In the genomic region with DNA sequence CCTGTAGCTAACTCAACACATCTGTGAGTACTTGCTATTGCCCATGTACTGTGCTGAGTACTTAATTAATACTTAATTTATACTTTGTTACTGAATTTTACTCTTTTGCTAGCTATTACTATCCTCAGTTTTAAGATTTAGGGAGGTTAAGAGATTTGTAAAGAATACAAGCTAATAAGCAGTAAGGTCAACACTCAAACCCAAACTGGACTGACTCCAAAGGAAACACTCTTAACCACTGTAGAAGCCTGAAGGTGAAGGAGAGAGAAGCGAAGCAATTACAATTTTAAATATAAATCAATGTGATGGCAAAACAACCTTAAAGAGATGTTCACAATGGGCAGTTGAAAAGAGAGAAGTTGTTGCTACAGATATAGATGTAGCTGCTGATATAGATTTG, we compare ENCODE assay signal across 32 cellular contexts.
"Had no signal": no experiment of that assay in that cellular context is flagged by ENCODE, and none has a peak within 500 bp of the region (broad histone marks: within the 10 kb centered on the region; RNA-seq: fewer than 3 reads in every experiment).

No MANE protein-coding gene starts in this region.

- H3K27ac ChIP-seq: adrenal gland, ascending aorta, body of pancreas, brain microvascular endothelial cell, breast epithelium, cardiac muscle cell had no signal

- DNase-seq: activated effector memory CD4-positive, alpha-beta T cell treated with anti-CD3 and anti-CD28 coated beads, Interleukin-2, amount 50 U/mL, for 16 hours; activated effector memory CD4-positive, alpha-beta T cell treated with Interleukin-2 at 50 U/mL for 16 hours; activated gamma-delta T cell; activated gamma-delta T cell treated with Interleukin-2 at 50 U/mL for 16 hours; activated naive CD4-positive, alpha-beta T cell; activated naive CD4-positive, alpha-beta T cell treated with anti-CD3 and anti-CD28 coated beads for 36 hours; activated naive CD4-positive, alpha-beta T cell treated with anti-CD3 and anti-CD28 coated beads, Interleukin-2, amount 10 ng/mL, durations not matched to agents 7 days and 5 days; activated naive CD4-positive, alpha-beta T cell treated with anti-CD3 and anti-CD28 coated beads, Interleukin-2, amount 50 U/mL, for 16 hours; activated naive CD4-positive, alpha-beta T cell treated with Interleukin-2 at 50 U/mL for 16 hours; activated naive CD8-positive, alpha-beta T cell treated with anti-CD3 and anti-CD28 coated beads for 36 hours; activated naive CD8-positive, alpha-beta T cell treated with anti-CD3 and anti-CD28 coated beads, Interleukin-2, amount 10 ng/mL, durations not matched to agents 7 days and 5 days; activated naive CD8-positive, alpha-beta T cell treated with anti-CD3 and anti-CD28 coated beads, Interleukin-2, amount 50 U/mL, for 24 hours; activated T-cell treated with anti-CD3 and anti-CD28 coated beads, Interleukin-2, amount 50 U/mL, for 1 hour; activated T-cell treated with anti-CD3 and anti-CD28 coated beads, Interleukin-2, amount 50 U/mL, for 24 hours; activated T-cell treated with anti-CD3 and anti-CD28 coated beads, Interleukin-2, amount 50 U/mL, for 4 hours; activated T-cell treated with anti-CD3 and anti-CD28 coated beads, Interleukin-2, amount 50 U/mL, for 48 hours; activated T-cell treated with anti-CD3 and anti-CD28 coated beads, Interleukin-2, amount 50 U/mL, for 72 hours; adrenal gland; amniotic stem cell; amygdala; anterior cingulate cortex; aorta; body of pancreas; brain microvascular endothelial cell; caudate nucleus; central memory CD4-positive, alpha-beta T cell; cerebellar nuclear complex had no signal

- ATAC-seq: activated naive CD4-positive, alpha-beta T cell treated with anti-CD3 and anti-CD28 coated beads, Interleukin-2, amount 50 U/mL, for 72 hours; activated naive CD8-positive, alpha-beta T cell treated with anti-CD3 and anti-CD28 coated beads, Interleukin-2, amount 50 U/mL, for 24 hours; activated T-cell treated with anti-CD3 and anti-CD28 coated beads, Interleukin-2, amount 50 U/mL, for 4 hours; activated T-cell treated with anti-CD3 and anti-CD28 coated beads, Interleukin-2, amount 50 U/mL, for 72 hours; activated T-helper 17 cell treated with anti-CD3 and anti-CD28 coated beads, Interleukin-2, amount 50 U/mL, for 72 hours; body of pancreas had no signal

- H3K4me3 ChIP-seq: adrenal gland, ascending aorta, body of pancreas, breast epithelium, cardiac muscle cell had no signal

- H3K36me3 ChIP-seq: adrenal gland, ascending aorta, brain microvascular endothelial cell, breast epithelium, cardiac muscle cell had no signal

- H3K27me3 ChIP-seq: adrenal gland, ascending aorta, body of pancreas, brain microvascular endothelial cell, breast epithelium, cardiac muscle cell had no signal

- H3K9me3 ChIP-seq: adrenal gland, ascending aorta, body of pancreas, breast epithelium had no signal

- H3K4me1 ChIP-seq: adrenal gland, ascending aorta, body of pancreas, breast epithelium had no signal
